In the genomic region with DNA sequence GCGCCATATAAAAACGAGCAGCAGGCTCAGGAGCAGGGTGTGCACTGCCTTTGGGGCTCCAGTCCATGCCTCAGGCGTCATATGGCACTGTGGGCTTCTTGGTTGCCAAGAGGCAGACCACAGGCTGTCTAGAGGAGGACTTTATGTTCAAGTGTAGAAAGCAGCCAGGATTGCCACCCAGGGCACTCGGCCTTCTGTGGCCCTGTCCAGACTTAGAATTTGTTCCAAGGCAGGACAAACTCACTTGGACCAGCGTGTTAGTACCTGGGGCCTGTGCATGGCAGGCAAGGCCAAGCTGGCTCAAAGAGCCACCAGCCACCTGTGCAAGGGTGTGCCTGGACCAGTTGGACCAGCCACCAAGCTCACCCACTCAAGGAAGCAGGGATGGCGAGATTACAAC, we compare ENCODE assay signal across 13 cellular contexts. TPM values are rescaled to one million over a fixed set of nuclear protein-coding genes. Genes with fewer than 3 reads are reported as not detected.
A peak's percentile ranks its signal among the peaks of the same experiment; 100 is the strongest.
DNase-seq lines count a peak whose midpoint lies in the region; ATAC-seq and TF ChIP-seq lines count a peak whose summit lies in the region.
"Not testable (repeated sequence)": the region's sequence is repeated elsewhere in the genome, so short reads cannot be mapped to it uniquely, and the experiment has no call there.
"Had no signal": no experiment of that assay in that cellular context is flagged by ENCODE, and none has a peak within 500 bp of the region (broad histone marks: within the 10 kb centered on the region; RNA-seq: fewer than 3 reads in every experiment).

No MANE protein-coding gene starts in this region.

- H3K27ac Mint-ChIP-seq in chondrocyte (ENCODE audit: unreplicated experiment); natural killer cell treated with Interleukin-12 subunit alpha and Interleukin-12 subunit beta and Interleukin-15 and Interleukin-18, amount 100 ng/mL, for 72 hours; type B pancreatic cell: not testable (repeated sequence)

- intact Hi-C loops in prostate gland (cut with DNase I); sigmoid colon (cut with DNase I): not testable (repeated sequence)

- H3K4me1 ChIP-seq in prostate gland (replicated peaks); sigmoid colon: not testable (repeated sequence)

- ATAC-seq in natural killer cell treated with Interleukin-12 subunit alpha and Interleukin-12 subunit beta and Interleukin-15 and Interleukin-18, amount 100 ng/mL, for 72 hours, result not testable (repeated sequence)

- TF ChIP-seq POLR2A in prostate gland (IDR thresholded peaks at IDR 0.05); sigmoid colon (IDR thresholded peaks at IDR 0.05): not testable (repeated sequence)

- TF ChIP-seq EP300 in sigmoid colon (IDR thresholded peaks at IDR 0.05), result not testable (repeated sequence)

- not testable (repeated sequence) for H3K9me3 ChIP-seq in prostate gland, sigmoid colon

- H3K27ac ChIP-seq in prostate gland, sigmoid colon: not testable (repeated sequence)

- not testable (repeated sequence) for H3K27me3 Mint-ChIP-seq in chondrocyte (ENCODE audit: low read depth); natural killer cell treated with Interleukin-12 subunit alpha and Interleukin-12 subunit beta and Interleukin-15 and Interleukin-18, amount 100 ng/mL, for 72 hours; type B pancreatic cell

- H3K4me3 ChIP-seq in prostate gland, sigmoid colon: not testable (repeated sequence)

- H3K36me3 ChIP-seq in prostate gland, sigmoid colon: not testable (repeated sequence)

- WGBS in prostate gland, result 70% methylated on average over 2 of the region's 6 CpGs
- 69 to 72% methylated on average over 2 of the region's 6 CpGs for WGBS in sigmoid colon, 2 donors

- not testable (repeated sequence) for H3K4me3 Mint-ChIP-seq in chondrocyte (ENCODE audit: unreplicated experiment); natural killer cell treated with Interleukin-12 subunit alpha and Interleukin-12 subunit beta and Interleukin-15 and Interleukin-18, amount 100 ng/mL, for 72 hours; type B pancreatic cell

- H3K27me3 ChIP-seq in prostate gland (replicated peaks; ENCODE audit: insufficient read depth); sigmoid colon: not testable (repeated sequence)

- not testable (repeated sequence) for H3K9me3 Mint-ChIP-seq in chondrocyte (ENCODE audit: low read depth); natural killer cell treated with Interleukin-12 subunit alpha and Interleukin-12 subunit beta and Interleukin-15 and Interleukin-18, amount 100 ng/mL, for 72 hours; type B pancreatic cell

- DNase-seq in chondrocyte (ENCODE audit: low spot score), result peak; percentile 72
- peak; percentile 32 for DNase-seq in natural killer cell treated with Interleukin-12 subunit alpha and Interleukin-12 subunit beta and Interleukin-15 and Interleukin-18, amount 100 ng/mL, for 72 hours (ENCODE audit: low spot score)
- DNase-seq in prostate gland (ENCODE audit: low spot score), result peak; percentile 1
- DNase-seq in sigmoid colon, result peak; percentile 28
- DNase-seq in type B pancreatic cell (ENCODE audit: extremely low spot score, unreplicated experiment), result peak; percentile 62

- not testable (repeated sequence) for H3K4me1 Mint-ChIP-seq in chondrocyte (ENCODE audit: low read depth); natural killer cell treated with Interleukin-12 subunit alpha and Interleukin-12 subunit beta and Interleukin-15 and Interleukin-18, amount 100 ng/mL, for 72 hours (ENCODE audit: low read depth in 2 of 2); type B pancreatic cell (ENCODE audit: unreplicated experiment)

- H3K36me3 Mint-ChIP-seq in chondrocyte (ENCODE audit: low read depth); natural killer cell treated with Interleukin-12 subunit alpha and Interleukin-12 subunit beta and Interleukin-15 and Interleukin-18, amount 100 ng/mL, for 72 hours; type B pancreatic cell: not testable (repeated sequence)

- not testable (repeated sequence) for TF ChIP-seq CTCF in chondrocyte (IDR thresholded peaks at IDR 0.05); prostate gland (IDR thresholded peaks at IDR 0.05); sigmoid colon (IDR thresholded peaks at IDR 0.05); type B pancreatic cell (conservative IDR thresholded peaks at IDR 0.05)

RNA-seq across cellular contexts. Expression of a gene that starts 40.4 kb away (rescaled TPM):
- total RNA-seq in chondrocyte (not detected in 3 replicates), prostate gland (100 to 1,000 TPM in 1 of 2 donors, 10 to 100 TPM in 1; 18.1 to 124 TPM), sigmoid colon (not detected), type B pancreatic cell (ENCODE audit: low replicate concordance) (not detected in 2 replicates)
- total RNA-seq in natural killer cell treated with Interleukin-12 subunit alpha and Interleukin-12 subunit beta and Interleukin-15 and Interleukin-18, amount 100 ng/mL, for 72 hours, result not detected
- polyA plus RNA-seq in sigmoid colon, result not detected
- total RNA-seq: A673; CD4-positive, alpha-beta memory T cell; CD4-positive, CD25-positive, alpha-beta regulatory T cell; CD8-positive, alpha-beta memory T cell; G401; GM12878 had no signal
- polyA plus RNA-seq: AG04450; CD14-positive monocyte; CD4-positive, alpha-beta memory T cell; CD4-positive, CD25-positive, alpha-beta regulatory T cell; CD8-positive, alpha-beta memory T cell had no signal

Comparison
In these comparisons a context has a peak if more than half of its experiments do, and no peak if none do; other contexts are left out.
1. DNase-seq: peak in every context shown above with its lines; median percentile 72 in chondrocyte; 62 in type B pancreatic cell; 32 in natural killer cell treated with Interleukin-12 subunit alpha and Interleukin-12 subunit beta and Interleukin-15 and Interleukin-18, amount 100 ng/mL, for 72 hours; 28 in sigmoid colon; 1 in prostate gland.
2. RNA of a gene that starts 40.4 kb away (total RNA-seq): 18.1 to 124 TPM in prostate gland; not detected in chondrocyte, not detected in natural killer cell treated with Interleukin-12 subunit alpha and Interleukin-12 subunit beta and Interleukin-15 and Interleukin-18, amount 100 ng/mL, for 72 hours, not detected in sigmoid colon and not detected in type B pancreatic cell; every median in the first group is over 10 times any median in the second.